ENCODE assay signal across 11 cellular contexts in the genomic region with DNA sequence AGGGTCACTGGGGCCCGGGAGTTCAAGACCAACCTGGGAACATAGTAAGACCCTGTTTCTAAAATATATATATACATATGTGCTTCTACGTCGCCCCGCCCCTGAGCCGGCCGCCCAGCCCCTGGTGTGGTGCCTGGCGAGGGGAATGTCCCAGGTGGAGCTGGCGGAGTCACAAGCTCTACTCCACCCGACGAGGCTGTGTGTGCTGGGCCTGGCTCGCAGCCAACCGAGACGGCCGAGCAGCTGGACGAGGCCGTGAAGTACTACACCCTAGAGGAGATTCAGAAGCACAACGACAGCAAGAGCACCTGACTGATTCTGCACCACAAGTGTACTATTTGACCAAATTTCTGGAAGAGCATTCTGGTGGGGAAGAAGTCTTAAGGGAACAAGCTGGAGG. TPM values are rescaled to one million over a fixed set of nuclear protein-coding genes. Genes with fewer than 3 reads are reported as not detected.
DNase-seq lines count a peak whose midpoint lies in the region; ATAC-seq and TF ChIP-seq lines count a peak whose summit lies in the region.
"Had no signal": no experiment of that assay in that cellular context is flagged by ENCODE, and none has a peak within 500 bp of the region (broad histone marks: within the 10 kb centered on the region; RNA-seq: fewer than 3 reads in every experiment).

No MANE protein-coding gene starts in this region.

- H3K4me1 ChIP-seq in RWPE2 (ENCODE audit: insufficient read depth, poor library complexity, severe bottlenecking) (peaks cover 11% of the 10 kb centered on the region), upper lobe of left lung (peaks cover 2 to 16% (median 9%) of the 10 kb centered on the region in 4 donors)

- ATAC-seq in RWPE2 (ENCODE audit: low read depth) (peak; percentile 33; the same call in 2 of the 3 replicates), left cardiac atrium (peak; percentile 60 to 71), upper lobe of left lung (ENCODE audit: low FRiP score in 2 of 2) (peak; percentile 47 to 70), HG02798 (IDR thresholded peaks at IDR 0.05; ENCODE audit: poor library complexity, unreplicated experiment) (no peak)

- H3K36me3 ChIP-seq in RWPE2 (ENCODE audit: low read depth) (no peaks in the 10 kb centered on the region), upper lobe of left lung (no peaks in the 10 kb centered on the region)

- DNase-seq in SIG-M5 treated with dmso at 0.1 percent for 504 hours (lab: John Stamatoyannopoulos, UW; ENCODE audit: unreplicated experiment) (peak; percentile 13), SIG-M5 (lab: John Stamatoyannopoulos, UW) (no peak), RWPE2 (ENCODE audit: low spot score) (no peak), left cardiac atrium (peak; percentile 51), upper lobe of left lung (peak; percentile 82 to 92), A172 (ENCODE audit: low spot score) (no peak)
- DNase-seq in effector CD4-positive, alpha-beta T cell, result no peak
- DNase-seq: cortex of kidney, islet precursor cell, PC-9 had no signal

- peak; percentile 44 for TF ChIP-seq CTCF in RWPE2 (IDR thresholded peaks at IDR 0.05; ENCODE audit: poor library complexity, severe bottlenecking)
- peak in 3 of 6 experiments; percentile 14 to 24 (median 22) for TF ChIP-seq CTCF in upper lobe of left lung (IDR thresholded peaks at IDR 0.05)

- WGBS in upper lobe of left lung, 2 donors, result 61 to 100% methylated on average over 1 to 12 of the region's 17 CpGs

- no peak for TF ChIP-seq POLR2A in upper lobe of left lung (IDR thresholded peaks at IDR 0.05)

- no peaks in the 10 kb centered on the region for H3K9me3 ChIP-seq in RWPE2 (ENCODE audit: severe bottlenecking)
- H3K9me3 ChIP-seq in upper lobe of left lung, result no peaks in the 10 kb centered on the region

- no peak for TF ChIP-seq EP300 in upper lobe of left lung (IDR thresholded peaks at IDR 0.05)

- intact Hi-C loops in left cardiac atrium (cut with DNase I), result loop anchor here in 1 of 2 donors (5.0 kb wide), 1 partner anchor 186 kb away; no protein-coding TSS in a partner anchor

- H3K27ac ChIP-seq in RWPE2 (ENCODE audit: poor library complexity, severe bottlenecking) (no peak overlapping the region), upper lobe of left lung (no peak overlapping the region)
- H3K27ac ChIP-seq: PC-9 had no signal

- H3K27me3 ChIP-seq in RWPE2 (ENCODE audit: insufficient read depth, poor library complexity, severe bottlenecking) (no peaks in the 10 kb centered on the region), upper lobe of left lung (no peaks in the 10 kb centered on the region)

- no peak overlapping the region for H3K4me3 ChIP-seq in RWPE2 (ENCODE audit: severe bottlenecking)
- no peak overlapping the region for H3K4me3 ChIP-seq in upper lobe of left lung
- H3K4me3 ChIP-seq: PC-9 had no signal

RNA-seq across cellular contexts. Expression of a gene that starts 22.1 kb away (rescaled TPM):
- total RNA-seq in left cardiac atrium (10 to 100 TPM; 92.0 to 99.9 TPM), upper lobe of left lung (100 to 1,000 TPM in 3 of 6 donors, 10 to 100 TPM in 3; 41.9 to 128 (median 86.1) TPM)
- total RNA-seq in A172 (2014; rRNA removed; shearing (Covaris generic)), result 9.2 and 12.7 TPM in 2 replicates

RNA-seq across cellular contexts. Expression of a gene that starts 46.8 kb away (rescaled TPM):
- 10 to 100 TPM; 33.1 to 41.6 TPM for total RNA-seq in left cardiac atrium
- 10 to 100 TPM; 14.7 to 43.8 (median 36.4) TPM for total RNA-seq in upper lobe of left lung
- 12.1 and 13.2 TPM in 2 replicates for total RNA-seq in A172 (2014; rRNA removed; shearing (Covaris generic))

RNA-seq across cellular contexts. Expression of a gene that starts 47.3 kb away (rescaled TPM):
- 10 to 100 TPM; 17.6 to 20.8 TPM for total RNA-seq in left cardiac atrium
- total RNA-seq in upper lobe of left lung, result 10 to 100 TPM in 4 of 6 donors, 1 to 10 TPM in 2; 2.6 to 32.1 (median 18.0) TPM
- 17.8 and 30.3 TPM in 2 replicates for total RNA-seq in A172 (2014; rRNA removed; shearing (Covaris generic))

Comparison
In these comparisons a context has a peak if more than half of its experiments do, and no peak if none do; other contexts are left out.
1. DNase-seq: peak in SIG-M5 treated with dmso at 0.1 percent for 504 hours (single experiment), left cardiac atrium (single experiment) and upper lobe of left lung (2 of 2); none in SIG-M5 (single experiment), RWPE2 (single experiment), A172 (single experiment) and effector CD4-positive, alpha-beta T cell (single experiment).